1 cellular context compared by ENCODE assay signal in genomic region chr16:51163366-51163765, GRCh38.
TF ChIP-seq lines count a peak whose summit lies in the region.

No MANE protein-coding gene starts in this region.

TF ChIP-seq in IMR-90, 13 proteins besides CTCF, POLR2A, EP300 and RAD21 (continued from another document):
- no peak for TF ChIP-seq ELK1 (IDR thresholded peaks at IDR 0.05; ENCODE audit: borderline replicate concordance, low read depth, low read length)
- TF ChIP-seq CEBPB (IDR thresholded peaks at IDR 0.05; ENCODE audit: low read depth, low read length), result no peak
- TF ChIP-seq MAFK (IDR thresholded peaks at IDR 0.05; ENCODE audit: low read depth, low read length), result no peak
- no peak for TF ChIP-seq FOS (IDR thresholded peaks at IDR 0.05; ENCODE audit: low read depth, low read length)
TF ChIP-seq in IMR-90: peak in this region for 0.
